Comparison of ENCODE assay signal across 8 cellular contexts in the genomic region with DNA sequence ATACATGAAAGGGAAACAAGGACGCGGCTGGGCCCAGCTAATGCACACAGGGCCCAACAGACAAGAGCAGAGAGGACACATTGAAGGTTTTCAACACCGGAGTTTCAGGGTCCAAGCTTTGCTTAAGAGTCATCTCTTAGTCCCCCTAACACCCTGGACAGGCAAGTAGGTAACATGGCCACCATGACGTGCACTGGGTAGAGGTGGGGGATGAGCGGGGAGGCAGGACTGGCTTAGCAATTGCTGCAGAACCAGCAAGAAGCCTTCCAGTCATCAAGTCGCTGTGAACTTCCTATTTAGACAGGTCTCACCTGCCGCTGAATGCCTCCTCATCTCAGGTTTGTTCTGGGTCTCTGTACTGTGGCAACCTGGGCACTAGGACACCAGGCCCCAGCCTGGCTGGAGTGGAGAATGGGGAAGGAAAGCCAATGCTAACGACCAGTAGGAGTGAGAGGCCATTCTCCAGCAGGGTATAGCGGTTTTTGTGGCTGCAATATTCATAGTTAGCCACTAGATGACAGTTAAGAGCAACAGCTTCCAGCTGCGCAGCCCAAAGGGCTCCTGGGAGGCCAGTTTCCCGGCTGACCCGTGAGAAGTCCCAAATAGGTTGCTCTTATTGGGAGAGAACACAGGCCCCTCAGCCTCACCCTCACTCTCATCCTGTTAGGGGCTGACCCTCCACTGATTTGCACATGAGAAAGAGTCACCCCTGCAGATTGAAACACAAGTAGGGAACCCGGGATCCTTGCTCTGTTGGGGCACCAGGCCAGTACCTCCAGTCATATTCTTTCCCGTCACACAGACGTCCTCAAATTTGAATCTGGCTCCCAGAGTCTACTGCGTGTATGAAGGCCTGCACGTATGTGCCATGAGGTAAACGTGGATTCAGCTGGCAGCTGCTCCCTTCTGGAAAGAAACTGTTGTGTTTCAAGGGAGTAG. TPM values are rescaled to one million over a fixed set of nuclear protein-coding genes. Genes with fewer than 3 reads are reported as not detected.
A peak's percentile ranks its signal among the peaks of the same experiment; 100 is the strongest.
DNase-seq lines count a peak whose midpoint lies in the region; TF ChIP-seq lines count a peak whose summit lies in the region.

No MANE protein-coding gene starts in this region.

- TF ChIP-seq CTCF in chondrocyte (IDR thresholded peaks at IDR 0.05) (peak; percentile 84), stomach (IDR thresholded peaks at IDR 0.05) (peak in 5 of 7 experiments; percentile 74 to 92 (median 87))

- no peaks in the 10 kb centered on the region for H3K9me2 ChIP-seq in GM23248 (ENCODE audit: insufficient read depth)

- WGBS in GM23248 (ENCODE audit: low coverage in 1 of 2, low lambda C conversion rate in 2 of 2, missing lambda C conversion rate in 2 of 2), 2 experiments, result 48 to 53% methylated on average over 18 of the region's 18 CpGs
- 31 to 50% (median 35%) methylated on average over 16 to 18 of the region's 18 CpGs for WGBS in stomach, 5 donors

- H3K27me3 Mint-ChIP-seq in chondrocyte (ENCODE audit: low read depth), result no peaks in the 10 kb centered on the region

- no peaks in the 10 kb centered on the region for H3K27me3 ChIP-seq in GM23248 (replicated peaks; ENCODE audit: insufficient read depth)
- no peaks in the 10 kb centered on the region for H3K27me3 ChIP-seq in stomach

- in situ Hi-C loops in GM23248 (cut with MboI), result loop anchor here (10.0 kb wide), 1 partner anchor 275 kb away; no protein-coding TSS in a partner anchor

- TF ChIP-seq POLR2A in stomach (IDR thresholded peaks at IDR 0.05), result no peak

- H3K9ac ChIP-seq in GM23248, result peak overlapping the region; percentile 32; the same call in 1 of the 2 replicates

- H3K4me1 Mint-ChIP-seq in chondrocyte (ENCODE audit: low read depth), result peaks cover 17% of the 10 kb centered on the region

- H3K9me3 ChIP-seq in GM23248 (ENCODE audit: low read depth), result no peaks in the 10 kb centered on the region
- no peaks in the 10 kb centered on the region for H3K9me3 ChIP-seq in stomach

- H3K27ac ChIP-seq in GM23248, result no peak overlapping the region
- H3K27ac ChIP-seq in stomach, result peak overlapping the region; percentile 21 to 65 (median 42)

- TF ChIP-seq EP300 in stomach (IDR thresholded peaks at IDR 0.05), result no peak

- peak; percentile 24 for DNase-seq in stimulated activated CD4-positive, alpha-beta T cell treated with anti-CD3 and anti-CD28 coated beads, Interleukin-4, amount 100 ng/mL, for 24 hours
- DNase-seq in stimulated activated CD4-positive, alpha-beta T cell treated with anti-CD3 and anti-CD28 coated beads, Interleukin-4, amount 100 ng/mL, for 1 hour, result no peak
- peak; percentile 83 for DNase-seq in GM23248
- peak; percentile 57 for DNase-seq in LoVo (ENCODE audit: low spot score)
- peak; percentile 86 for DNase-seq in SKM-1 treated with dmso at 0.1 percent for 144 hours (lab: John Stamatoyannopoulos, UW; ENCODE audit: unreplicated experiment)
- DNase-seq in chondrocyte (ENCODE audit: low spot score), result no peak
- peak; percentile 85 for DNase-seq in left kidney (ENCODE audit: low read depth, low spot score)
- peak; percentile 62 for DNase-seq in stomach

- H4K20me1 ChIP-seq in GM23248 (ENCODE audit: insufficient read depth), result no peaks in the 10 kb centered on the region

- no peaks in the 10 kb centered on the region for H3K79me2 ChIP-seq in GM23248 (ENCODE audit: insufficient read depth)

- H3K36me3 Mint-ChIP-seq in chondrocyte (ENCODE audit: low read depth), result no peaks in the 10 kb centered on the region

- H3F3A ChIP-seq in GM23248 (ENCODE audit: insufficient read depth), result 0 out of 2 replicates have a peak, but pooled peaks cover 6% of the 10 kb centered on the region

- intact Hi-C loops in stomach (cut with DNase I; ENCODE audit: low total_unique reads), result loop anchor here (10.0 kb wide), 1 partner anchor 275 kb away; no protein-coding TSS in a partner anchor

- H3K4me3 Mint-ChIP-seq in chondrocyte (ENCODE audit: unreplicated experiment), result no peak overlapping the region

- H3K4me2 ChIP-seq in GM23248 (ENCODE audit: unreplicated experiment), result peak overlapping the region; percentile 51

- no peak overlapping the region for H3K4me3 ChIP-seq in GM23248
- H3K4me3 ChIP-seq in stomach, result peak overlapping the region in 2 of 4 donors; percentile 9 to 11

- H3K4me1 ChIP-seq in GM23248 (ENCODE audit: insufficient read depth) (peaks cover 14% of the 10 kb centered on the region), stomach (peaks cover 9 to 44% (median 26%) of the 10 kb centered on the region in 4 donors)

- peak overlapping the region; percentile 89 for H2AFZ ChIP-seq in GM23248

- H3K27ac Mint-ChIP-seq in chondrocyte (ENCODE audit: unreplicated experiment), result no peak overlapping the region

- no peaks in the 10 kb centered on the region for H3K9me3 Mint-ChIP-seq in chondrocyte (ENCODE audit: low read depth)

- no peaks in the 10 kb centered on the region for H3K36me3 ChIP-seq in GM23248 (ENCODE audit: low read depth)
- H3K36me3 ChIP-seq in stomach, result no peaks in the 10 kb centered on the region

RNA-seq across cellular contexts. Expression of gene PIGC, which starts 6.0 kb away (rescaled TPM):
- total RNA-seq in GM23248 (2014; rRNA removed; shearing (Covaris generic)), result 18.3 and 27.8 TPM in 2 replicates
- polyA plus RNA-seq in GM23248 (2016; fragmentation: Nextera tagmentation; extraction: Ambion mirVana) (29.3 and 32.7 TPM in 2 replicates), stomach (10 to 100 TPM; 15.3 to 25.6 (median 16.1) TPM)
- total RNA-seq in chondrocyte (20.9 to 22.0 TPM (median 21.7 TPM) in 3 replicates), stomach (10 to 100 TPM in 4 of 5 donors, 1 to 10 TPM in 1; 1.2 to 27.9 (median 17.9) TPM)

RNA-seq across cellular contexts. Expression of gene C1orf105, which starts 29.4 kb away (rescaled TPM):
- total RNA-seq in GM23248 (2014; rRNA removed; shearing (Covaris generic)), result not detected in 2 replicates
- polyA plus RNA-seq in GM23248 (2016; fragmentation: Nextera tagmentation; extraction: Ambion mirVana) (not detected in 2 replicates), stomach (under 1 TPM in 1 of 3 donors, not detected in 2; 0.37 TPM)
- total RNA-seq in chondrocyte (not detected in 3 replicates), stomach (not detected)

Comparison
In these comparisons a context has a peak if more than half of its experiments do, and no peak if none do; other contexts are left out.
1. DNase-seq: peak in stimulated activated CD4-positive, alpha-beta T cell treated with anti-CD3 and anti-CD28 coated beads, Interleukin-4, amount 100 ng/mL, for 24 hours (single experiment), GM23248 (single experiment), LoVo (single experiment), SKM-1 treated with dmso at 0.1 percent for 144 hours (single experiment), left kidney (single experiment) and stomach (single experiment); none in stimulated activated CD4-positive, alpha-beta T cell treated with anti-CD3 and anti-CD28 coated beads, Interleukin-4, amount 100 ng/mL, for 1 hour (single experiment) and chondrocyte (single experiment).